16 cellular contexts compared by ENCODE assay signal in the genomic region with DNA sequence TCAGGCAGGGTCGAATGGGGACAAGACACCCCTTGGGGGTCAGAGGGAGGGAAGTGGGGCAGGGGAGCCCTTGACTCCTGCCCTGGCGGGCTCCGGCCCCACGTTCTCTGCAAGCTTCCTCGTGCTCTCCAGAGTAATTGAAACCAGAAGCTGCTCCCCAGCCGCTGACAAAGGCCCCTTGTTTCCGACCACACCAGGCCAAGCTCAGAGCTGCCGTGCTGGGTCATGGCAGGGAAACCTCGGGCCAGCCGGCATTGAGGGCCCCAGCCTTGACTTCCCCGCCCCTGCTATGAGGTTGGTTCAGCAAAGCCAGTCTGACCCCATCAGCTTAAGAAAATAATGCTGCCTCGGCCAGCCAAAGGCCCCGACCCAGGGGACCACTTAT. TPM values are rescaled to one million over a fixed set of nuclear protein-coding genes. Genes with fewer than 3 reads are reported as not detected.
DNase-seq lines count a peak whose midpoint lies in the region; ATAC-seq and TF ChIP-seq lines count a peak whose summit lies in the region.
"Had no signal": no experiment of that assay in that cellular context is flagged by ENCODE, and none has a peak within 500 bp of the region (broad histone marks: within the 10 kb centered on the region; RNA-seq: fewer than 3 reads in every experiment).

No MANE protein-coding gene starts in this region.

- DNase-seq in AG08395 (ENCODE audit: low spot score) = peak; percentile 41
- DNase-seq in body of pancreas = peak in 1 of 4 donors; percentile 32
- peak; percentile 57 to 81 (median 71) for DNase-seq in right cardiac atrium
- no peak for DNase-seq in hepatic stellate cell (ENCODE audit: low spot score)
- no peak for DNase-seq in progenitor cell of endocrine pancreas (ENCODE audit: low spot score, unreplicated experiment)
- DNase-seq: activated CD4-positive, alpha-beta T cell treated with anti-CD3 and anti-CD28 coated beads for 1 hour; activated naive CD4-positive, alpha-beta T cell treated with anti-CD3 and anti-CD28 coated beads for 36 hours; kidney glomerular epithelial cell; NCI-H226; SHP77; stimulated activated CD4-positive, alpha-beta T cell treated with anti-CD3 and anti-CD28 coated beads, Interleukin-12 subunit alpha, Interleukin-12 subunit beta, amount 100 ng/mL, for 4 hours had no signal

- H3K4me3 Mint-ChIP-seq in progenitor cell of endocrine pancreas (ENCODE audit: low read depth) = no peak overlapping the region
- H3K4me3 Mint-ChIP-seq: activated naive CD4-positive, alpha-beta T cell treated with anti-CD3 and anti-CD28 coated beads for 36 hours; GM23338 had no signal

- H3K79me2 ChIP-seq in parathyroid adenoma = peaks cover 20% of the 10 kb centered on the region

- TF ChIP-seq CTCF in body of pancreas (IDR thresholded peaks at IDR 0.05) = no peak
- TF ChIP-seq CTCF in parathyroid adenoma (IDR thresholded peaks at IDR 0.05) = no peak
- TF ChIP-seq CTCF in progenitor cell of endocrine pancreas (IDR thresholded peaks at IDR 0.05; ENCODE audit: unreplicated experiment) = no peak

- H3K27me3 ChIP-seq in body of pancreas (no peaks in the 10 kb centered on the region), right cardiac atrium (ENCODE audit: control insufficient read depth, insufficient read depth) (no peaks in the 10 kb centered on the region), parathyroid adenoma (ENCODE audit: control insufficient read depth, insufficient read depth, low read length) (no peaks in the 10 kb centered on the region)

- no peak for ATAC-seq in body of pancreas
- peak; percentile 1 to 6 for ATAC-seq in right cardiac atrium
- ATAC-seq in HG02763 (IDR thresholded peaks at IDR 0.05; ENCODE audit: unreplicated experiment) = no peak
- ATAC-seq in GM18907 (IDR thresholded peaks at IDR 0.05; ENCODE audit: unreplicated experiment) = no peak

- intact Hi-C loops in body of pancreas (cut with DNase I) = no loop called here
- intact Hi-C loops in right cardiac atrium (cut with DNase I) = no loop called here

- peaks cover 14% of the 10 kb centered on the region for H3K36me3 Mint-ChIP-seq in progenitor cell of endocrine pancreas (ENCODE audit: insufficient read depth)

- WGBS in body of pancreas, 2 donors = 48 to 70% methylated on average over 3 to 13 of the region's 13 CpGs
- WGBS in right cardiac atrium = 49% methylated on average over 13 of the region's 13 CpGs

- peaks cover 10% of the 10 kb centered on the region for H3K4me1 ChIP-seq in body of pancreas
- H3K4me1 ChIP-seq in right cardiac atrium (ENCODE audit: control insufficient read depth, insufficient read depth, low read length) = no peaks in the 10 kb centered on the region
- no peaks in the 10 kb centered on the region for H3K4me1 ChIP-seq in parathyroid adenoma

- H3K36me3 ChIP-seq in body of pancreas (replicated peaks in 1 of 2; ENCODE audit: insufficient read depth in 1 of 2, low read depth in 2 of 2) = no peaks in the 10 kb centered on the region
- no peaks in the 10 kb centered on the region for H3K36me3 ChIP-seq in parathyroid adenoma (ENCODE audit: control insufficient read depth, insufficient read depth, low read length)

- no peak overlapping the region for H2AFZ ChIP-seq in parathyroid adenoma
- H2AFZ ChIP-seq: GM23338 had no signal

- H3K27me3 Mint-ChIP-seq in progenitor cell of endocrine pancreas = no peaks in the 10 kb centered on the region

- H3K9ac ChIP-seq in parathyroid adenoma = no peak overlapping the region
- H3K9ac ChIP-seq: KMS-11 had no signal

- H3K4me3 ChIP-seq in body of pancreas (no peak overlapping the region), right cardiac atrium (ENCODE audit: low read length) (no peak overlapping the region), parathyroid adenoma (ENCODE audit: low read depth, low read length) (no peak overlapping the region)
- H3K4me3 ChIP-seq: GM23338 had no signal

- H3K4me2 ChIP-seq in parathyroid adenoma (ENCODE audit: low read length) = no peak overlapping the region
- H3K4me2 ChIP-seq: GM23338, KMS-11 had no signal

- H3K9me3 ChIP-seq in body of pancreas (no peaks in the 10 kb centered on the region), right cardiac atrium (ENCODE audit: control insufficient read depth, low read length) (no peaks in the 10 kb centered on the region), parathyroid adenoma (ENCODE audit: control insufficient read depth, low read length) (no peaks in the 10 kb centered on the region)

- TF ChIP-seq POLR2A in body of pancreas (IDR thresholded peaks at IDR 0.05) = no peak

- no peaks in the 10 kb centered on the region for H3K4me1 Mint-ChIP-seq in progenitor cell of endocrine pancreas (ENCODE audit: low read depth)

- H3K27ac ChIP-seq in body of pancreas (peak overlapping the region in 3 of 4 donors; percentile 38 to 71 (median 66)), right cardiac atrium (ENCODE audit: low read length) (peak overlapping the region; percentile 16), parathyroid adenoma (peak overlapping the region; percentile 33)
- H3K27ac ChIP-seq: KMS-11 had no signal

- no peak overlapping the region for H3K27ac Mint-ChIP-seq in progenitor cell of endocrine pancreas
- H3K27ac Mint-ChIP-seq: activated naive CD4-positive, alpha-beta T cell treated with anti-CD3 and anti-CD28 coated beads for 36 hours; GM23338 had no signal

- H3K9me3 Mint-ChIP-seq in progenitor cell of endocrine pancreas (ENCODE audit: low read depth) = no peaks in the 10 kb centered on the region
- H3K9me3 Mint-ChIP-seq: activated naive CD4-positive, alpha-beta T cell treated with anti-CD3 and anti-CD28 coated beads for 36 hours had no signal

RNA-seq across cellular contexts. Expression of gene TIMM22, which starts 43.3 kb away (rescaled TPM):
- 1 to 10 TPM; 4.3 to 9.3 TPM for total RNA-seq in body of pancreas
- total RNA-seq in right cardiac atrium = 10 to 100 TPM; 13.9 to 16.1 (median 14.4) TPM
- polyA plus RNA-seq in right cardiac atrium = 14.2 TPM
- total RNA-seq in progenitor cell of endocrine pancreas = 14.1 and 14.3 TPM in 2 replicates

Comparison
In these comparisons a context has a peak if more than half of its experiments do, and no peak if none do; other contexts are left out.
1. DNase-seq: peak in AG08395 (single experiment) and right cardiac atrium (3 of 3); none in hepatic stellate cell (single experiment) and progenitor cell of endocrine pancreas (single experiment).
2. ATAC-seq: peak in right cardiac atrium (2 of 2); none in body of pancreas (single experiment), HG02763 (single experiment) and GM18907 (single experiment).
3. H3K27ac ChIP-seq: peak in every context shown above with its lines; median percentile 66 in body of pancreas; 33 in parathyroid adenoma; 16 in right cardiac atrium.